Comparison of ENCODE assay signal across 16 cellular contexts in the genomic region with DNA sequence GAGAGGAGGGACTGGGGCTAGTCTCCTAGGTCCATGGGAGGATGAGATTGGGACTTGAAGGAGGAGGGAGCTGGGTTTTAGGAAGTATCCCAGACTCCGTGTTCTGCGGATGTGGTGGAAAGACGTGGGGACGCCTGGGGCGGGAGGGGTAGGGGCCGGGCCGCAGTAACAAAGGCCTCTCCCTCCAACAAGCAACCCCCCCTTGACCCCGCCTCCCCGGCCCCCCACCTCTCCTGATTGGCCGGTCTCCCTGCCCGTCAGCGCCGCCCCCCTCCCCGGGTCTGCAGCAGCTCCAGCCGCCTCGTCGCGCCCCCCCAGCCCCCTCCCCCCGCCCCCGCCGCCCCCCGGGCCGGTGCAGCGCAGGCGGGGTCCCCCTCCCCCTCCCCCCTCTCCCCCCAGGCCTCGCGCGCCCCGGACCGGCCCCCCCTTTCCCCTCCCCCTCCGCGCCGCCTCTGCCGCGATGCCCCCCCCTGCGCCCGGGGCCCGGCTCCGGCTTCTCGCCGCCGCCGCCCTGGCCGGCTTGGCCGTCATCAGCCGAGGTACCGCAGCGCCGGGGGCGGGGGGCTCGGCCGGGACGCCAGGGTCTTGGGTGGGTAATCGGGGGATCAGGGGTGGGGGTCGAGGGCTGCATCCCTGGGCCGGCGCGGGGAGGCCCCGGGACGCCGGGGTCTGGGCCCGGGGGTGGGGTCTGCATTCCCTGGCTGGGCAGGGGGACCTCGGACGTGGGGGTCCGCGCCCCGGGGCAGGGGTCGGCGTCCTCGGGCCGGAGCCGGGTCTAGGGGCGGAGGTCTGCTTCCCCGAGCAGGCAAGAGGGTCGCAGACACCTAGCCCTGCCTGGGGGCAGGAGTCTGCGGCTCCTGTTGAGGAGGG. TPM values are rescaled to one million over a fixed set of nuclear protein-coding genes. Genes with fewer than 3 reads are reported as not detected.
A peak's percentile ranks its signal among the peaks of the same experiment; 100 is the strongest.
DNase-seq lines count a peak whose midpoint lies in the region; ATAC-seq, FAIRE-seq and TF ChIP-seq lines count a peak whose summit lies in the region.
"Had no signal": no experiment of that assay in that cellular context is flagged by ENCODE, and none has a peak within 500 bp of the region (broad histone marks: within the 10 kb centered on the region; RNA-seq: fewer than 3 reads in every experiment).

A gene (plus strand): TSS at position 257 of the 870 bp plus-strand sequence. CDS start 204 bp downstream, at position 461.

- H3K9me3 Mint-ChIP-seq in T-helper 2 cell treated with Interferon-gamma antibody and Interleukin-4, amounts not matched to agents 5 μg/mL and 100 μg/mL, for 36 hours, result peaks cover 11% of the 10 kb centered on the region

- H3K9me3 ChIP-seq in neuron (ENCODE audit: low read length), result peaks cover 5% of the 10 kb centered on the region

- CTCF ChIA-PET in RWPE1 (lab: Yijun Ruan, JAX), result no interaction called here

- peak within 1 kb of the TSS; percentile 24 for H3K4me3 ChIP-seq in neuron (ENCODE audit: low read length)
- H3K4me3 ChIP-seq: psoas muscle, thoracic aorta had no signal

- POLR2A ChIA-PET in RWPE1 (lab: Yijun Ruan, JAX; ENCODE audit: low non-redundant PET), result no interaction called here

- no peak within 1 kb of the TSS for H3K27ac Mint-ChIP-seq in T-helper 2 cell treated with Interferon-gamma antibody and Interleukin-4, amounts not matched to agents 5 μg/mL and 100 μg/mL, for 36 hours

- H3K27ac ChIP-seq in RWPE1, result no peak within 1 kb of the TSS
- H3K27ac ChIP-seq: psoas muscle, thoracic aorta had no signal

- H3K36me3 ChIP-seq in neuron (ENCODE audit: insufficient read depth, low read length), result no peaks in the 10 kb centered on the region
- H3K36me3 ChIP-seq: thoracic aorta had no signal

- ATAC-seq in HG03108 (IDR thresholded peaks at IDR 0.05; ENCODE audit: unreplicated experiment), result no peak
- no peak for ATAC-seq in GM21423 (IDR thresholded peaks at IDR 0.05; ENCODE audit: unreplicated experiment)
- ATAC-seq: psoas muscle had no signal

- peaks cover 36% of the 10 kb centered on the region for H3K27me3 Mint-ChIP-seq in T-helper 2 cell treated with Interferon-gamma antibody and Interleukin-4, amounts not matched to agents 5 μg/mL and 100 μg/mL, for 36 hours (ENCODE audit: low read depth)

- no peak for TF ChIP-seq CTCF in RWPE1 (conservative IDR thresholded peaks at IDR 0.05; ENCODE audit: low read depth)

- no peak within 1 kb of the TSS for H3K4me3 Mint-ChIP-seq in T-helper 2 cell treated with Interferon-gamma antibody and Interleukin-4, amounts not matched to agents 5 μg/mL and 100 μg/mL, for 36 hours

- peaks cover 18% of the 10 kb centered on the region for H3K27me3 ChIP-seq in neuron (ENCODE audit: insufficient read depth, low read length)

- H3K4me1 Mint-ChIP-seq in T-helper 2 cell treated with Interferon-gamma antibody and Interleukin-4, amounts not matched to agents 5 μg/mL and 100 μg/mL, for 36 hours (ENCODE audit: low read depth), result peaks cover 3% of the 10 kb centered on the region

- H3K36me3 Mint-ChIP-seq in T-helper 2 cell treated with Interferon-gamma antibody and Interleukin-4, amounts not matched to agents 5 μg/mL and 100 μg/mL, for 36 hours (ENCODE audit: low read depth), result no peaks in the 10 kb centered on the region

- no peaks in the 10 kb centered on the region for H3K4me1 ChIP-seq in neuron (ENCODE audit: insufficient read depth, low read length)
- H3K4me1 ChIP-seq: psoas muscle had no signal

- DNase-seq in DMS79 treated with DMSO at 0.1 percent for 48 hours (lab: John Stamatoyannopoulos, UW) (peak; percentile 34), NCI-H1930 (lab: John Stamatoyannopoulos, UW) (peak; percentile 20 to 39), frontal cortex (ENCODE audit: low spot score in 2 of 2) (peak; percentile 59 to 72), RWPE1 (ENCODE audit: low spot score) (no peak)
- DNase-seq in T-helper 2 cell treated with Interferon-gamma antibody and Interleukin-4, amounts not matched to agents 5 μg/mL and 100 μg/mL, for 36 hours (ENCODE audit: low spot score), result no peak
- DNase-seq: effector CD4-positive, alpha-beta T cell; midbrain; psoas muscle had no signal

- FAIRE-seq in frontal cortex (lab: Jason Lieb, UNC), result no peak
- FAIRE-seq: islet of Langerhans, TTC549 had no signal

- no peak within 1 kb of the TSS for H2AFZ ChIP-seq in neuron (ENCODE audit: low read depth, low read length)

RNA-seq across cellular contexts. Expression of the gene that starts here (rescaled TPM):
- total RNA-seq in frontal cortex, result 4.1 TPM
- total RNA-seq: fibroblast of villous mesenchyme, MCF 10A had no signal

Comparison
In these comparisons a context has a peak if more than half of its experiments do, and no peak if none do; other contexts are left out.
1. DNase-seq: peak in DMS79 treated with DMSO at 0.1 percent for 48 hours (single experiment), NCI-H1930 (2 of 2) and frontal cortex (2 of 2); none in T-helper 2 cell treated with Interferon-gamma antibody and Interleukin-4, amounts not matched to agents 5 μg/mL and 100 μg/mL, for 36 hours (single experiment) and RWPE1 (single experiment).